In genomic region chr7:157521752-157522151, GRCh38 we compare ENCODE assay signal across 16 cellular contexts.
"Had no signal": no experiment of that assay in that cellular context is flagged by ENCODE, and none has a peak within 500 bp of the region (broad histone marks: within the 10 kb centered on the region; RNA-seq: fewer than 3 reads in every experiment).

No MANE protein-coding gene starts in this region.

- H3K36me3 ChIP-seq: heart left ventricle, lower lobe of right lung, neutrophil, pancreas, thoracic aorta, upper lobe of left lung had no signal

- H3K36me3 Mint-ChIP-seq: activated naive CD4-positive, alpha-beta T cell treated with anti-CD3 and anti-CD28 coated beads, Interleukin-2, amount 50 U/mL, for 72 hours; naive thymus-derived CD8-positive, alpha-beta T cell had no signal

- H3K4me3 Mint-ChIP-seq: activated CD4-positive, alpha-beta memory T cell treated with anti-CD3 and anti-CD28 coated beads, Interleukin-2, amount 10 ng/mL, durations not matched to agents 7 days and 5 days; activated CD4-positive, alpha-beta T cell treated with anti-CD3 and anti-CD28 coated beads, Interleukin-2, amount 10 ng/mL, durations not matched to agents 24 days and 14 days; naive thymus-derived CD8-positive, alpha-beta T cell had no signal

- H3K27ac Mint-ChIP-seq: activated CD4-positive, alpha-beta memory T cell treated with anti-CD3 and anti-CD28 coated beads, Interleukin-2, amount 10 ng/mL, durations not matched to agents 7 days and 5 days; activated CD4-positive, alpha-beta T cell treated with anti-CD3 and anti-CD28 coated beads, Interleukin-2, amount 10 ng/mL, durations not matched to agents 24 days and 14 days; activated naive CD4-positive, alpha-beta T cell treated with anti-CD3 and anti-CD28 coated beads, Interleukin-2, amount 50 U/mL, for 72 hours had no signal

- H3K27ac ChIP-seq: coronary artery, epithelial cell of prostate, heart left ventricle, lower lobe of right lung, neutrophil, pancreas, thoracic aorta, upper lobe of left lung, VCaP had no signal

- H3K9me3 ChIP-seq: heart left ventricle, lower lobe of right lung, neutrophil, pancreas, thoracic aorta, upper lobe of left lung had no signal

- H3K4me1 Mint-ChIP-seq: activated CD4-positive, alpha-beta memory T cell treated with anti-CD3 and anti-CD28 coated beads, Interleukin-2, amount 10 ng/mL, durations not matched to agents 7 days and 5 days; activated CD4-positive, alpha-beta T cell treated with anti-CD3 and anti-CD28 coated beads, Interleukin-2, amount 10 ng/mL, durations not matched to agents 24 days and 14 days had no signal

- H3K9me3 Mint-ChIP-seq: activated CD4-positive, alpha-beta memory T cell treated with anti-CD3 and anti-CD28 coated beads, Interleukin-2, amount 10 ng/mL, durations not matched to agents 7 days and 5 days; activated CD4-positive, alpha-beta T cell treated with anti-CD3 and anti-CD28 coated beads, Interleukin-2, amount 10 ng/mL, durations not matched to agents 24 days and 14 days; activated naive CD4-positive, alpha-beta T cell treated with anti-CD3 and anti-CD28 coated beads, Interleukin-2, amount 50 U/mL, for 72 hours; naive thymus-derived CD8-positive, alpha-beta T cell had no signal

- H3K27me3 ChIP-seq: neutrophil, pancreas, upper lobe of left lung had no signal

- DNase-seq: activated CD4-positive, alpha-beta T cell treated with anti-CD3 and anti-CD28 coated beads, Interleukin-2, amount 10 ng/mL, durations not matched to agents 24 days and 14 days; heart left ventricle; left cardiac atrium; lower lobe of right lung; stimulated activated CD4-positive, alpha-beta T cell treated with anti-CD3 and anti-CD28 coated beads, Interleukin-2, amount 100 ng/mL, for 48 hours; stimulated activated naive CD4-positive, alpha-beta T cell had no signal

- H3K4me3 ChIP-seq: coronary artery, heart left ventricle, lower lobe of right lung, pancreas, thoracic aorta, upper lobe of left lung had no signal

- H3K4me1 ChIP-seq: heart left ventricle, lower lobe of right lung, pancreas, upper lobe of left lung had no signal
